In genomic region chr16:80601182-80601581, GRCh38 we compare ENCODE assay signal across 23 cellular contexts.
DNase-seq lines count a peak whose midpoint lies in the region; ATAC-seq and TF ChIP-seq lines count a peak whose summit lies in the region.
"Had no signal": no experiment of that assay in that cellular context is flagged by ENCODE, and none has a peak within 500 bp of the region (broad histone marks: within the 10 kb centered on the region; RNA-seq: fewer than 3 reads in every experiment).

No MANE protein-coding gene starts in this region.

- peaks cover 28% of the 10 kb centered on the region for H3K4me1 Mint-ChIP-seq in activated T-helper 1 cell treated with anti-CD3 and anti-CD28 coated beads, Interleukin-12 subunit alpha, Interleukin-12 subunit beta, Interleukin-2, Interleukin-4 antibody, amounts not matched to agents 30 ng/mL and 10 ng/mL and 1 ng/mL, durations not matched to agents 14 hours and 24 hours and 36 hours (ENCODE audit: low read depth)
- H3K4me1 Mint-ChIP-seq in stimulated activated effector memory CD8-positive, alpha-beta T cell treated with anti-CD3 and anti-CD28 coated beads, Interleukin-12 subunit alpha, Interleukin-12 subunit beta, amount 100 ng/mL, for 72 hours, result peaks cover 13% of the 10 kb centered on the region
- H3K4me1 Mint-ChIP-seq: CD14-positive monocyte had no signal

- no peaks in the 10 kb centered on the region for H3K9me3 ChIP-seq in colonic mucosa
- H3K9me3 ChIP-seq: BE2C had no signal

- ATAC-seq in stimulated activated effector memory CD8-positive, alpha-beta T cell treated with anti-CD3 and anti-CD28 coated beads, Interleukin-12 subunit alpha, Interleukin-12 subunit beta, amount 100 ng/mL, for 72 hours, result no peak
- ATAC-seq in HG03095 (IDR thresholded peaks at IDR 0.05; ENCODE audit: unreplicated experiment), result no peak
- ATAC-seq: GM12878 had no signal

- peaks cover 56% of the 10 kb centered on the region for H3K36me3 Mint-ChIP-seq in activated T-helper 1 cell treated with anti-CD3 and anti-CD28 coated beads, Interleukin-12 subunit alpha, Interleukin-12 subunit beta, Interleukin-2, Interleukin-4 antibody, amounts not matched to agents 30 ng/mL and 10 ng/mL and 1 ng/mL, durations not matched to agents 14 hours and 24 hours and 36 hours (ENCODE audit: low read depth)
- peaks cover 7% of the 10 kb centered on the region for H3K36me3 Mint-ChIP-seq in stimulated activated effector memory CD8-positive, alpha-beta T cell treated with anti-CD3 and anti-CD28 coated beads, Interleukin-12 subunit alpha, Interleukin-12 subunit beta, amount 100 ng/mL, for 72 hours

- no peak overlapping the region for H3K9ac ChIP-seq in colonic mucosa (ENCODE audit: low read depth in 2 of 2, low read length in 2 of 2)
- H3K9ac ChIP-seq: BLaER1 had no signal

- H3K4me1 ChIP-seq in colonic mucosa, result no peaks in the 10 kb centered on the region
- H3K4me1 ChIP-seq: BE2C had no signal

- no peak overlapping the region for H3K4me3 Mint-ChIP-seq in activated T-helper 1 cell treated with anti-CD3 and anti-CD28 coated beads, Interleukin-12 subunit alpha, Interleukin-12 subunit beta, Interleukin-2, Interleukin-4 antibody, amounts not matched to agents 30 ng/mL and 10 ng/mL and 1 ng/mL, durations not matched to agents 14 hours and 24 hours and 36 hours
- H3K4me3 Mint-ChIP-seq in stimulated activated effector memory CD8-positive, alpha-beta T cell treated with anti-CD3 and anti-CD28 coated beads, Interleukin-12 subunit alpha, Interleukin-12 subunit beta, amount 100 ng/mL, for 72 hours, result no peak overlapping the region
- H3K4me3 Mint-ChIP-seq: CD14-positive monocyte; CD4-positive, alpha-beta memory T cell; CD4-positive, CD25-positive, alpha-beta regulatory T cell; CD8-positive, alpha-beta memory T cell had no signal

- H3K36me3 ChIP-seq in colonic mucosa, result no peaks in the 10 kb centered on the region
- H3K36me3 ChIP-seq: BE2C had no signal

- no peak overlapping the region for H3K27ac ChIP-seq in colonic mucosa
- H3K27ac ChIP-seq: BLaER1 had no signal

- no peaks in the 10 kb centered on the region for H3K27me3 Mint-ChIP-seq in activated T-helper 1 cell treated with anti-CD3 and anti-CD28 coated beads, Interleukin-12 subunit alpha, Interleukin-12 subunit beta, Interleukin-2, Interleukin-4 antibody, amounts not matched to agents 30 ng/mL and 10 ng/mL and 1 ng/mL, durations not matched to agents 14 hours and 24 hours and 36 hours (ENCODE audit: insufficient read depth)
- H3K27me3 Mint-ChIP-seq: CD4-positive, alpha-beta memory T cell; CD4-positive, CD25-positive, alpha-beta regulatory T cell had no signal

- intact Hi-C loops in activated T-helper 1 cell treated with anti-CD3 and anti-CD28 coated beads, Interleukin-12 subunit alpha, Interleukin-12 subunit beta, Interleukin-2, Interleukin-4 antibody, amounts not matched to agents 30 ng/mL and 10 ng/mL and 1 ng/mL, durations not matched to agents 14 hours and 24 hours and 36 hours (cut with micrococcal nuclease), result no loop called here
- intact Hi-C loops in colonic mucosa (cut with DNase I), result no loop called here

- DNase-seq in activated T-helper 1 cell treated with anti-CD3 and anti-CD28 coated beads, Interleukin-12 subunit alpha, Interleukin-12 subunit beta, Interleukin-2, Interleukin-4 antibody, amounts not matched to agents 30 ng/mL and 10 ng/mL and 1 ng/mL, durations not matched to agents 14 hours and 24 hours and 36 hours (ENCODE audit: low spot score), result no peak
- peak; percentile 10 for DNase-seq in colonic mucosa
- no peak for DNase-seq in stimulated activated effector memory CD8-positive, alpha-beta T cell treated with anti-CD3 and anti-CD28 coated beads, Interleukin-12 subunit alpha, Interleukin-12 subunit beta, amount 100 ng/mL, for 72 hours (ENCODE audit: low spot score in 2 of 2)
- DNase-seq in NAMALWA (ENCODE audit: low spot score), result no peak
- DNase-seq: 8988T; ACHN; BE2C; C1 segment of cervical spinal cord; CD4-positive, alpha-beta memory T cell; CD4-positive, CD25-positive, alpha-beta regulatory T cell; CD8-positive, alpha-beta memory T cell; COR-L47; DMS 273 treated with DMSO at 0.1 percent for 48 hours; DMS153; DMS53; DMS79; DND-41; EL; GDM1 had no signal

- no peaks in the 10 kb centered on the region for H3K27me3 ChIP-seq in colonic mucosa
- H3K27me3 ChIP-seq: BE2C, BLaER1 had no signal

- H3K9me3 Mint-ChIP-seq in activated T-helper 1 cell treated with anti-CD3 and anti-CD28 coated beads, Interleukin-12 subunit alpha, Interleukin-12 subunit beta, Interleukin-2, Interleukin-4 antibody, amounts not matched to agents 30 ng/mL and 10 ng/mL and 1 ng/mL, durations not matched to agents 14 hours and 24 hours and 36 hours, result peaks cover 12% of the 10 kb centered on the region
- peaks cover 8% of the 10 kb centered on the region for H3K9me3 Mint-ChIP-seq in stimulated activated effector memory CD8-positive, alpha-beta T cell treated with anti-CD3 and anti-CD28 coated beads, Interleukin-12 subunit alpha, Interleukin-12 subunit beta, amount 100 ng/mL, for 72 hours
- H3K9me3 Mint-ChIP-seq: CD8-positive, alpha-beta memory T cell had no signal

- peak overlapping the region; percentile 11 for H3K27ac Mint-ChIP-seq in activated T-helper 1 cell treated with anti-CD3 and anti-CD28 coated beads, Interleukin-12 subunit alpha, Interleukin-12 subunit beta, Interleukin-2, Interleukin-4 antibody, amounts not matched to agents 30 ng/mL and 10 ng/mL and 1 ng/mL, durations not matched to agents 14 hours and 24 hours and 36 hours
- peak overlapping the region; percentile 46 for H3K27ac Mint-ChIP-seq in stimulated activated effector memory CD8-positive, alpha-beta T cell treated with anti-CD3 and anti-CD28 coated beads, Interleukin-12 subunit alpha, Interleukin-12 subunit beta, amount 100 ng/mL, for 72 hours
- H3K27ac Mint-ChIP-seq: CD4-positive, alpha-beta memory T cell; CD4-positive, CD25-positive, alpha-beta regulatory T cell had no signal

- H3K4me3 ChIP-seq in colonic mucosa, result no peak overlapping the region
- H3K4me3 ChIP-seq: BLaER1, GM12878 had no signal

- no peak for TF ChIP-seq CTCF in colonic mucosa (IDR thresholded peaks at IDR 0.05)
